Comparison of ENCODE assay signal across 34 cellular contexts in genomic region chr10:49370326-49371100, GRCh38. TPM values are rescaled to one million over a fixed set of nuclear protein-coding genes. Genes with fewer than 3 reads are reported as not detected.
"Had no signal": no experiment of that assay in that cellular context is flagged by ENCODE, and none has a peak within 500 bp of the region (broad histone marks: within the 10 kb centered on the region; RNA-seq: fewer than 3 reads in every experiment).

No MANE protein-coding gene starts in this region.

- H3K4me3 Mint-ChIP-seq: activated B cell treated with CpG ODN at 0.5 μM for 24 hours; activated CD8-positive, alpha-beta memory T cell treated with anti-CD3 and anti-CD28 coated beads, Interleukin-2, amount 10 ng/mL, durations not matched to agents 7 days and 5 days; activated CD8-positive, alpha-beta T cell treated with anti-CD3 and anti-CD28 coated beads for 36 hours; activated naive CD8-positive, alpha-beta T cell treated with anti-CD3 and anti-CD28 coated beads for 36 hours; activated naive CD8-positive, alpha-beta T cell treated with anti-CD3 and anti-CD28 coated beads, Interleukin-2, amount 50 U/mL, for 24 hours; activated T-cell treated with anti-CD3 and anti-CD28 coated beads, Interleukin-2, amount 50 U/mL, for 24 hours; activated T-cell treated with anti-CD3 and anti-CD28 coated beads, Interleukin-2, amount 50 U/mL, for 72 hours; T-helper 17 cell; T-helper 2 cell treated with Interferon-gamma antibody and Interleukin-4, amounts not matched to agents 5 μg/mL and 100 μg/mL, for 36 hours had no signal

- H3K36me3 Mint-ChIP-seq: activated CD8-positive, alpha-beta memory T cell treated with anti-CD3 and anti-CD28 coated beads, Interleukin-2, amount 10 ng/mL, durations not matched to agents 7 days and 5 days; activated naive CD8-positive, alpha-beta T cell treated with anti-CD3 and anti-CD28 coated beads for 36 hours had no signal

- H3K27me3 Mint-ChIP-seq: activated CD8-positive, alpha-beta T cell treated with anti-CD3 and anti-CD28 coated beads for 36 hours; activated naive CD8-positive, alpha-beta T cell treated with anti-CD3 and anti-CD28 coated beads, Interleukin-2, amount 50 U/mL, for 24 hours had no signal

- DNase-seq: activated B cell treated with CpG ODN at 0.5 μM for 24 hours; activated CD4-positive, alpha-beta T cell treated with anti-CD3 and anti-CD28 coated beads for 48 hours; activated CD4-positive, alpha-beta T cell treated with anti-CD3 and anti-CD28 coated beads, Interleukin-2, amount 50 U/mL, for 1 hour; activated CD4-positive, alpha-beta T cell treated with anti-CD3 and anti-CD28 coated beads, Interleukin-2, amount 50 U/mL, for 48 hours; activated CD8-positive, alpha-beta memory T cell treated with anti-CD3 and anti-CD28 coated beads, Interleukin-2, amount 50 U/mL, for 4 hours; activated CD8-positive, alpha-beta T cell treated with anti-CD3 and anti-CD28 coated beads for 36 hours; activated gamma-delta T cell; activated naive CD4-positive, alpha-beta T cell treated with anti-CD3 and anti-CD28 coated beads, Interleukin-2, amount 50 U/mL, for 16 hours; activated naive CD4-positive, alpha-beta T cell treated with Interleukin-2 at 50 U/mL for 16 hours; activated naive CD8-positive, alpha-beta T cell treated with anti-CD3 and anti-CD28 coated beads for 36 hours; activated naive CD8-positive, alpha-beta T cell treated with anti-CD3 and anti-CD28 coated beads, Interleukin-2, amount 50 U/mL, for 24 hours; activated T-cell treated with anti-CD3 and anti-CD28 coated beads for 4 hours; activated T-cell treated with anti-CD3 and anti-CD28 coated beads, Interleukin-2, amount 50 U/mL, for 24 hours; activated T-cell treated with anti-CD3 and anti-CD28 coated beads, Interleukin-2, amount 50 U/mL, for 72 hours; amygdala; body of pancreas; caudate nucleus; effector CD8-positive, alpha-beta T cell; esophagus squamous epithelium; T-helper 1 cell; T-helper 17 cell; T1000; WERI-Rb-1 had no signal

- H3K27ac Mint-ChIP-seq: activated B cell treated with CpG ODN at 0.5 μM for 24 hours; activated CD8-positive, alpha-beta memory T cell treated with anti-CD3 and anti-CD28 coated beads, Interleukin-2, amount 10 ng/mL, durations not matched to agents 7 days and 5 days; activated CD8-positive, alpha-beta T cell treated with anti-CD3 and anti-CD28 coated beads for 36 hours; activated naive CD8-positive, alpha-beta T cell treated with anti-CD3 and anti-CD28 coated beads for 36 hours; activated naive CD8-positive, alpha-beta T cell treated with anti-CD3 and anti-CD28 coated beads, Interleukin-2, amount 50 U/mL, for 24 hours; activated T-cell treated with anti-CD3 and anti-CD28 coated beads, Interleukin-2, amount 50 U/mL, for 24 hours; activated T-cell treated with anti-CD3 and anti-CD28 coated beads, Interleukin-2, amount 50 U/mL, for 72 hours; T-helper 17 cell; T-helper 2 cell treated with Interferon-gamma antibody and Interleukin-4, amounts not matched to agents 5 μg/mL and 100 μg/mL, for 36 hours had no signal

- H3K9me3 Mint-ChIP-seq: activated B cell treated with CpG ODN at 0.5 μM for 24 hours; activated CD8-positive, alpha-beta T cell treated with anti-CD3 and anti-CD28 coated beads for 36 hours; activated naive CD8-positive, alpha-beta T cell treated with anti-CD3 and anti-CD28 coated beads for 36 hours; activated naive CD8-positive, alpha-beta T cell treated with anti-CD3 and anti-CD28 coated beads, Interleukin-2, amount 50 U/mL, for 24 hours; activated T-cell treated with anti-CD3 and anti-CD28 coated beads, Interleukin-2, amount 50 U/mL, for 24 hours; activated T-cell treated with anti-CD3 and anti-CD28 coated beads, Interleukin-2, amount 50 U/mL, for 72 hours; T-helper 2 cell treated with Interferon-gamma antibody and Interleukin-4, amounts not matched to agents 5 μg/mL and 100 μg/mL, for 36 hours had no signal

- H3K4me1 Mint-ChIP-seq: activated B cell treated with CpG ODN at 0.5 μM for 24 hours; activated CD8-positive, alpha-beta memory T cell treated with anti-CD3 and anti-CD28 coated beads, Interleukin-2, amount 10 ng/mL, durations not matched to agents 7 days and 5 days; activated naive CD8-positive, alpha-beta T cell treated with anti-CD3 and anti-CD28 coated beads for 36 hours; activated naive CD8-positive, alpha-beta T cell treated with anti-CD3 and anti-CD28 coated beads, Interleukin-2, amount 50 U/mL, for 24 hours; T-helper 17 cell had no signal

- ATAC-seq: activated CD4-positive, CD25-positive, alpha-beta regulatory T cell treated with anti-CD3 and anti-CD28 coated beads, Interleukin-2, amount 50 U/mL, for 24 hours; activated CD8-positive, alpha-beta memory T cell treated with anti-CD3 and anti-CD28 coated beads, Interleukin-2, amount 10 ng/mL, durations not matched to agents 7 days and 5 days; activated CD8-positive, alpha-beta T cell treated with anti-CD3 and anti-CD28 coated beads for 36 hours; activated naive CD8-positive, alpha-beta T cell treated with anti-CD3 and anti-CD28 coated beads, Interleukin-2, amount 50 U/mL, for 24 hours; activated T-cell treated with anti-CD3 and anti-CD28 coated beads, Interleukin-2, amount 50 U/mL, for 72 hours; body of pancreas; T-helper 17 cell had no signal

RNA-seq across cellular contexts. Expression of gene DRGX, which starts 25.4 kb away (rescaled TPM):
- total RNA-seq: activated B cell treated with CpG ODN at 0.5 μM for 24 hours; activated CD8-positive, alpha-beta memory T cell treated with anti-CD3 and anti-CD28 coated beads for 36 hours; activated CD8-positive, alpha-beta memory T cell treated with anti-CD3 and anti-CD28 coated beads, Interleukin-2, amount 10 ng/mL, durations not matched to agents 7 days and 5 days; activated CD8-positive, alpha-beta T cell treated with anti-CD3 and anti-CD28 coated beads for 36 hours; activated naive CD8-positive, alpha-beta T cell treated with anti-CD3 and anti-CD28 coated beads for 36 hours; activated T-cell treated with anti-CD3 and anti-CD28 coated beads, Interleukin-2, amount 50 U/mL, for 72 hours; aorta; body of pancreas; chondrocyte; dermis microvascular lymphatic vessel endothelial cell; endothelial cell of umbilical vein; esophagus squamous epithelium; fibroblast of lung; fibroblast of villous mesenchyme; frontal cortex; T-helper 17 cell had no signal
